16 cellular contexts compared by ENCODE assay signal in the genomic region with DNA sequence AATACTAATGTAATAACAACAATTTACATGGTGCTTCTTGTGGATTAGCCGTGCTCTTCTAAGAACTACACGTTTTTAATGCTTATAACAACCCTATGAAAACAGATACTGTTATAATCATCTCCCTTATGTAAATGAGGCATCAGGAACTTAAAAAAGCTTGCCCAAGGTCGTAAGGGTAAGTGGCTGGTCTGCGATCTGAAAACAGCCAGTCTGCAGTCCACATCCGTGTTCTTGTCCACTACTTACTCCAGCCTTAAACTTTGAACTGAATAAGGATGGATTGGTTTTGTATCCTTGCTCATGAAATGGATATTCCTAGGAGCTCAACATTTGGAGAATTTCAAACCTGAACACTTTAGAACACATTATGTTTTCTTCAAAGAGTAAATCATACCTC.
"Had no signal": no experiment of that assay in that cellular context is flagged by ENCODE, and none has a peak within 500 bp of the region (broad histone marks: within the 10 kb centered on the region; RNA-seq: fewer than 3 reads in every experiment).

No MANE protein-coding gene starts in this region.

- H3K27me3 ChIP-seq: cardiac muscle cell, foreskin keratinocyte, neural progenitor cell, upper lobe of left lung had no signal

- H3K36me3 ChIP-seq: cardiac muscle cell, lower lobe of right lung, neural progenitor cell, upper lobe of left lung had no signal

- DNase-seq: activated CD4-positive, alpha-beta memory T cell treated with anti-CD3 and anti-CD28 coated beads, Interleukin-2, amount 10 ng/mL, durations not matched to agents 7 days and 5 days; activated naive CD4-positive, alpha-beta T cell; activated T-cell treated with anti-CD3 and anti-CD28 coated beads, Interleukin-2, amount 50 U/mL, for 72 hours; foreskin keratinocyte; lower lobe of right lung; midbrain; stimulated activated CD4-positive, alpha-beta T cell treated with anti-CD3 and anti-CD28 coated beads, Interleukin-1b, Interleukin-23, amount 100 ng/mL, for 48 hours; SW 1271; upper lobe of left lung had no signal

- H3K4me3 ChIP-seq: cardiac muscle cell, lower lobe of right lung, neural progenitor cell, smooth muscle cell, upper lobe of left lung had no signal

- ATAC-seq: foreskin keratinocyte; stimulated activated memory B cell treated with anti-CD40 and anti-IgM and Interleukin-4, amounts not matched to agents 10 μg/mL and 1 μg/mL and 100 μg/mL, for 72 hours had no signal

- H3K9me3 ChIP-seq: lower lobe of right lung, upper lobe of left lung had no signal

- H3K4me1 ChIP-seq: neural progenitor cell had no signal

- H3K27ac ChIP-seq: cardiac muscle cell, foreskin keratinocyte, lower lobe of right lung, neural progenitor cell, parathyroid adenoma had no signal

- FAIRE-seq: astrocyte, colon had no signal
